9 cellular contexts compared by ENCODE assay signal in genomic region chr19:53879145-53880037, GRCh38. TPM values are rescaled to one million over a fixed set of nuclear protein-coding genes. Genes with fewer than 3 reads are reported as not detected.
DNase-seq lines count a peak whose midpoint lies in the region; ATAC-seq and TF ChIP-seq lines count a peak whose summit lies in the region.
"Had no signal": no experiment of that assay in that cellular context is flagged by ENCODE, and none has a peak within 500 bp of the region (broad histone marks: within the 10 kb centered on the region; RNA-seq: fewer than 3 reads in every experiment).

No MANE protein-coding gene starts in this region.

- H3K27me3 ChIP-seq in AG04450 (ENCODE audit: control insufficient read depth, insufficient read depth, low read length), result peaks cover 33% of the 10 kb centered on the region
- H3K27me3 ChIP-seq in PC-9 (ENCODE audit: insufficient read depth, low read depth), result no peaks in the 10 kb centered on the region

- intact Hi-C loops in PC-9 (cut with micrococcal nuclease; ENCODE audit: unreplicated experiment), result loop anchor here (5.0 kb wide), 1 partner anchor 143 kb away; no protein-coding TSS in a partner anchor

- peak overlapping the region; percentile 81 for H2AFZ ChIP-seq in PC-9

- POLR2A ChIA-PET in AG04450 (lab: Yijun Ruan, JAX) (interaction anchor here (0.6 to 1.4 kb wide), 2 partner anchors 11 to 132 kb away, joined by 4 to 10 read pairs; partner anchors contain the start of gene MYADM), PC-9 (lab: Charles Lee; ENCODE audit: unreplicated experiment) (interaction anchor here (0.6 to 0.9 kb wide), 3 partner anchors 11 to 16 kb away, joined by 3 to 9 read pairs (median 3); partner anchors contain the start of gene MYADM)

- CTCF ChIA-PET in AG04450 (lab: Charles Lee) (interaction anchor here (0.5 to 1.3 kb wide), 3 partner anchors 18 to 151 kb away, joined by 4 to 6 read pairs (median 5); no protein-coding TSS in a partner anchor), PC-9 (lab: Charles Lee) (no interaction called here)

- H3K9me2 ChIP-seq in PC-9 (ENCODE audit: insufficient read depth), result no peaks in the 10 kb centered on the region

- H3F3A ChIP-seq in PC-9 (ENCODE audit: insufficient read depth, low read depth), result peaks cover 38% of the 10 kb centered on the region

- peak; percentile 67 for DNase-seq in AG04450 (ENCODE audit: low read depth, low spot score)
- DNase-seq in PC-9, result peak; percentile 70 to 96
- peak; percentile 39 to 73 for DNase-seq in activated T-helper 1 cell treated with anti-CD3 and anti-CD28 coated beads, Interleukin-2, amount 50 U/mL, for 16 hours (ENCODE audit: low read depth in 1 of 2, low spot score in 1 of 2)
- peak; percentile 77 for DNase-seq in fibroblast of mammary gland (ENCODE audit: low read depth)
- peak; percentile 77 for DNase-seq in naive B cell
- DNase-seq in stimulated activated CD8-positive, alpha-beta memory T cell treated with anti-CD3 and anti-CD28 coated beads, Interleukin-7, amount 100 ng/mL, for 24 hours (ENCODE audit: low read depth), result peak; percentile 69

- H3K4me2 ChIP-seq in PC-9, result peak overlapping the region; percentile 86

- H3K27ac Mint-ChIP-seq in naive B cell, result peak overlapping the region in 4 of 6 donors; percentile 25 to 67 (median 43)

- H3K27me3 Mint-ChIP-seq in naive B cell, result peaks cover 9 to 22% (median 20%) of the 10 kb centered on the region in 3 donors

- H3K79me2 ChIP-seq in PC-9 (ENCODE audit: low read depth), result no peaks in the 10 kb centered on the region

- H3K36me3 Mint-ChIP-seq in naive B cell, result peaks cover 6 to 17% of the 10 kb centered on the region in 2 donors

- ATAC-seq in GM18909 (IDR thresholded peaks at IDR 0.05; ENCODE audit: poor library complexity, unreplicated experiment) (peak; percentile 96), HG03442 (IDR thresholded peaks at IDR 0.05; ENCODE audit: unreplicated experiment) (peak; percentile 88), naive B cell (ENCODE audit: low read depth in 2 of 2) (peak; percentile 71 to 80)
- ATAC-seq: GM12878 had no signal

- H3K9me3 ChIP-seq in AG04450 (ENCODE audit: control insufficient read depth, insufficient read depth, low read length) (no peaks in the 10 kb centered on the region; the same call in 1 of the 2 replicates), PC-9 (ENCODE audit: insufficient read depth, low read depth) (no peaks in the 10 kb centered on the region)

- H3K4me1 Mint-ChIP-seq in naive B cell, result peaks cover 29 to 52% (median 44%) of the 10 kb centered on the region in 3 donors

- peaks cover 22% of the 10 kb centered on the region for H3K4me1 ChIP-seq in PC-9 (replicated peaks; ENCODE audit: insufficient read depth)

- H3K27ac ChIP-seq in AG04450 (ENCODE audit: low read depth, low read length) (no peak overlapping the region), PC-9 (no peak overlapping the region)

- H3K4me3 Mint-ChIP-seq in naive B cell, result no peak overlapping the region

- peaks cover 1% of the 10 kb centered on the region; the same call in 1 of the 2 replicates for H4K20me1 ChIP-seq in PC-9 (ENCODE audit: insufficient read depth)

- peaks cover under 1% of the 10 kb centered on the region for H3K36me3 ChIP-seq in PC-9 (ENCODE audit: low read depth)

- no peak for TF ChIP-seq CTCF in AG04450 (IDR thresholded peaks at IDR 0.05; ENCODE audit: low read depth, low read length)
- TF ChIP-seq CTCF in PC-9 (conservative IDR thresholded peaks at IDR 0.05), result no peak
- TF ChIP-seq CTCF in fibroblast of mammary gland (conservative IDR thresholded peaks at IDR 0.05; ENCODE audit: control insufficient read depth, insufficient read depth, low read depth, low read length), result no peak

- H3K4me3 ChIP-seq in AG04450 (ENCODE audit: low read depth, low read length) (peak overlapping the region; percentile 69), PC-9 (peak overlapping the region; percentile 59), fibroblast of mammary gland (ENCODE audit: control insufficient read depth, low read depth, low read length) (peak overlapping the region; percentile 59)
- H3K4me3 ChIP-seq: GM12878 had no signal

- peaks cover 0 to 5% (median 0%) of the 10 kb centered on the region in 7 donors for H3K9me3 Mint-ChIP-seq in naive B cell

- BruUV-seq in PC-9 (replicated peaks; lab: Mats Ljungman, UMichigan), result no TSS peak

RNA-seq across cellular contexts. Expression of gene PRKCG, which starts 2.6 kb away (rescaled TPM):
- polyA plus RNA-seq in AG04450 (2011; rRNA removed) (0.09 and 0.14 TPM in 2 replicates), naive B cell (ENCODE audit: low read depth in 6 of 6) (under 1 TPM in 2 of 6 donors, not detected in 4; 0.31 to 0.35 TPM)
- not detected in 2 replicates for polyA minus RNA-seq in AG04450 (2011; rRNA and poly(A)+ RNA removed)
- total RNA-seq in PC-9 (2021), result 5.9 TPM in 2 replicates
- total RNA-seq: GM12878 had no signal
- polyA plus RNA-seq: GM12878 had no signal

RNA-seq across cellular contexts. Expression of gene MYADM, which starts 11.7 kb away (rescaled TPM):
- 39.3 and 71.0 TPM in 2 replicates for polyA plus RNA-seq in AG04450 (2011; rRNA removed)
- 70.6 and 76.6 TPM in 2 replicates for polyA minus RNA-seq in AG04450 (2011; rRNA and poly(A)+ RNA removed)
- 230 and 238 TPM in 2 replicates for total RNA-seq in PC-9 (2021)
- polyA plus RNA-seq in naive B cell (ENCODE audit: low read depth in 6 of 6), result 10 to 100 TPM; 13.8 to 56.4 (median 34.9) TPM

RNA-seq across cellular contexts. Expression of gene CACNG7, which starts 29.7 kb away (rescaled TPM):
- polyA plus RNA-seq in AG04450 (2011; rRNA removed) (8.6 and 9.3 TPM in 2 replicates), naive B cell (ENCODE audit: low read depth in 6 of 6) (not detected)
- polyA minus RNA-seq in AG04450 (2011; rRNA and poly(A)+ RNA removed), result 4.0 and 4.5 TPM in 2 replicates
- not detected in 2 replicates for total RNA-seq in PC-9 (2021)
- total RNA-seq: GM12878 had no signal
- polyA plus RNA-seq: GM12878 had no signal

RNA-seq across cellular contexts. Expression of gene NLRP12, which starts 55.3 kb away (rescaled TPM):
- not detected in 2 replicates for polyA plus RNA-seq in AG04450 (2011; rRNA removed)
- not detected in 2 replicates for polyA minus RNA-seq in AG04450 (2011; rRNA and poly(A)+ RNA removed)
- total RNA-seq in PC-9 (2021), result 0.20 and 0.37 TPM in 2 replicates
- polyA plus RNA-seq in naive B cell (ENCODE audit: low read depth in 6 of 6), result under 1 TPM in 5 of 6 donors, not detected in 1; 0.06 to 0.13 (median 0.11) TPM
- total RNA-seq: GM12878 had no signal
- polyA plus RNA-seq: GM12878 had no signal
